ENCODE assay signal across 8 cellular contexts in genomic region chr2:218257390-218257981, GRCh38. TPM values are rescaled to one million over a fixed set of nuclear protein-coding genes. Genes with fewer than 3 reads are reported as not detected.
DNase-seq lines count a peak whose midpoint lies in the region; ATAC-seq, FAIRE-seq and TF ChIP-seq lines count a peak whose summit lies in the region.

No MANE protein-coding gene starts in this region.

- TF ChIP-seq CTCF in WI38 (IDR thresholded peaks at IDR 0.05; ENCODE audit: low read depth, low read length) (peak; percentile 75), bronchial epithelial cell (IDR thresholded peaks at IDR 0.05; ENCODE audit: insufficient read depth, low read length, severe bottlenecking) (peak; percentile 69), stomach (IDR thresholded peaks at IDR 0.05) (peak in 4 of 7 experiments; percentile 31 to 60 (median 39))

- H3K27me3 ChIP-seq in bronchial epithelial cell (ENCODE audit: control insufficient read depth, insufficient read depth, low read length) (no peaks in the 10 kb centered on the region), muscle layer of duodenum (ENCODE audit: low read depth, low read length) (no peaks in the 10 kb centered on the region), stomach (no peaks in the 10 kb centered on the region)

- H3K4me3 ChIP-seq in WI38 (ENCODE audit: low read depth, low read length) = no peak overlapping the region
- H3K4me3 ChIP-seq in bronchial epithelial cell (ENCODE audit: low read depth, low read length) = no peak overlapping the region
- H3K4me3 ChIP-seq in muscle layer of duodenum (ENCODE audit: low read depth in 1 of 2, low read length in 2 of 2) = no peak overlapping the region
- no peak overlapping the region for H3K4me3 ChIP-seq in stomach

- H3K4me1 ChIP-seq in muscle layer of duodenum (ENCODE audit: control insufficient read depth in 1 of 2, insufficient read depth in 2 of 2, low read length in 2 of 2) = peaks cover 32 to 45% of the 10 kb centered on the region in 2 donors
- H3K4me1 ChIP-seq in stomach = peaks cover 43 to 62% (median 51%) of the 10 kb centered on the region in 4 donors

- peak; percentile 80 for ATAC-seq in GM19463 (IDR thresholded peaks at IDR 0.05; ENCODE audit: unreplicated experiment)
- ATAC-seq in HG03565 (IDR thresholded peaks at IDR 0.05; ENCODE audit: unreplicated experiment) = peak; percentile 64

- no peaks in the 10 kb centered on the region for H3K9me3 ChIP-seq in muscle layer of duodenum (ENCODE audit: control insufficient read depth in 1 of 2, low read length in 2 of 2)
- H3K9me3 ChIP-seq in stomach = no peaks in the 10 kb centered on the region

- TF ChIP-seq POLR2A in stomach (IDR thresholded peaks at IDR 0.05) = no peak

- DNase-seq in COLO829 (ENCODE audit: low spot score) (peak; percentile 40), bronchial epithelial cell (ENCODE audit: low read depth) (peak; percentile 36), stomach (no peak), mucosa of gallbladder (ENCODE audit: low spot score) (no peak)

- FAIRE-seq in bronchial epithelial cell (lab: Jason Lieb, UNC) = no peak

- H3K27ac ChIP-seq in muscle layer of duodenum (ENCODE audit: low read length) (peak overlapping the region; percentile 17), stomach (peak overlapping the region; percentile 11 to 89 (median 86))

- intact Hi-C loops in stomach (cut with DNase I; ENCODE audit: low total_unique reads) = no loop called here

- WGBS in stomach, 5 donors = 49 to 70% (median 55%) methylated on average over 8 of the region's 8 CpGs

- no peak for TF ChIP-seq EP300 in stomach (IDR thresholded peaks at IDR 0.05)

- peaks cover 14% of the 10 kb centered on the region for H3K36me3 ChIP-seq in bronchial epithelial cell (ENCODE audit: control insufficient read depth, insufficient read depth, low read length)
- peaks cover 30 to 38% of the 10 kb centered on the region in 2 donors for H3K36me3 ChIP-seq in muscle layer of duodenum (ENCODE audit: control insufficient read depth in 1 of 2, insufficient read depth in 2 of 2, low read length in 2 of 2)
- peaks cover 38 to 47% (median 46%) of the 10 kb centered on the region in 4 donors for H3K36me3 ChIP-seq in stomach

RNA-seq across cellular contexts. Expression of gene GPBAR1, which starts 3.3 kb away (rescaled TPM):
- under 0.01 TPM in 1 of 2 replicates, not detected in the other for total RNA-seq in bronchial epithelial cell
- 1 to 10 TPM in 3 of 5 donors, under 1 TPM in 2; 0.45 to 4.8 (median 1.1) TPM for total RNA-seq in stomach
- 1 to 10 TPM; 1.8 to 2.7 (median 2.6) TPM for polyA plus RNA-seq in stomach
- total RNA-seq in mucosa of gallbladder = 49.3 TPM

RNA-seq across cellular contexts. Expression of gene AAMP, which starts 12.5 kb away (rescaled TPM):
- total RNA-seq in bronchial epithelial cell = 205 and 229 TPM in 2 replicates
- total RNA-seq in stomach = 100 to 1,000 TPM in 4 of 5 donors, 10 to 100 TPM in 1; 82.6 to 218 (median 173) TPM
- 100 to 1,000 TPM in 1 of 3 donors, 10 to 100 TPM in 2; 85.9 to 183 (median 88.9) TPM for polyA plus RNA-seq in stomach
- total RNA-seq in mucosa of gallbladder = 114 TPM

RNA-seq across cellular contexts. Expression of gene PNKD, which starts 12.8 kb away (rescaled TPM):
- 10.3 and 16.8 TPM in 2 replicates for total RNA-seq in bronchial epithelial cell
- 100 to 1,000 TPM in 2 of 5 donors, 10 to 100 TPM in 3; 35.1 to 121 (median 76.9) TPM for total RNA-seq in stomach
- 100 to 1,000 TPM; 114 to 116 (median 114) TPM for polyA plus RNA-seq in stomach
- 154 TPM for total RNA-seq in mucosa of gallbladder

RNA-seq across cellular contexts. Expression of gene TMBIM1, which starts 34.8 kb away (rescaled TPM):
- total RNA-seq in bronchial epithelial cell = 468 and 656 TPM in 2 replicates
- 100 to 1,000 TPM; 103 to 318 (median 223) TPM for total RNA-seq in stomach
- 100 to 1,000 TPM in 1 of 3 donors, 10 to 100 TPM in 2; 94.6 to 119 (median 97.9) TPM for polyA plus RNA-seq in stomach
- total RNA-seq in mucosa of gallbladder = 388 TPM

RNA-seq across cellular contexts. Expression of gene ARPC2, which starts 40.5 kb away (rescaled TPM):
- total RNA-seq in bronchial epithelial cell (504 and 577 TPM in 2 replicates), stomach (100 to 1,000 TPM in 4 of 5 donors, 10 to 100 TPM in 1; 92.1 to 456 (median 234) TPM), mucosa of gallbladder (239 TPM)
- 100 to 1,000 TPM; 188 to 384 (median 278) TPM for polyA plus RNA-seq in stomach

Comparison
In these comparisons a context has a peak if more than half of its experiments do, and no peak if none do; other contexts are left out.
1. DNase-seq: peak in COLO829 (single experiment) and bronchial epithelial cell (single experiment); none in stomach (single experiment) and mucosa of gallbladder (single experiment).
2. Peak in every context shown above with its lines, with median percentiles within 50 percentile points of each other: CTCF ChIP-seq.